1 cellular context compared by ENCODE assay signal in the genomic region with DNA sequence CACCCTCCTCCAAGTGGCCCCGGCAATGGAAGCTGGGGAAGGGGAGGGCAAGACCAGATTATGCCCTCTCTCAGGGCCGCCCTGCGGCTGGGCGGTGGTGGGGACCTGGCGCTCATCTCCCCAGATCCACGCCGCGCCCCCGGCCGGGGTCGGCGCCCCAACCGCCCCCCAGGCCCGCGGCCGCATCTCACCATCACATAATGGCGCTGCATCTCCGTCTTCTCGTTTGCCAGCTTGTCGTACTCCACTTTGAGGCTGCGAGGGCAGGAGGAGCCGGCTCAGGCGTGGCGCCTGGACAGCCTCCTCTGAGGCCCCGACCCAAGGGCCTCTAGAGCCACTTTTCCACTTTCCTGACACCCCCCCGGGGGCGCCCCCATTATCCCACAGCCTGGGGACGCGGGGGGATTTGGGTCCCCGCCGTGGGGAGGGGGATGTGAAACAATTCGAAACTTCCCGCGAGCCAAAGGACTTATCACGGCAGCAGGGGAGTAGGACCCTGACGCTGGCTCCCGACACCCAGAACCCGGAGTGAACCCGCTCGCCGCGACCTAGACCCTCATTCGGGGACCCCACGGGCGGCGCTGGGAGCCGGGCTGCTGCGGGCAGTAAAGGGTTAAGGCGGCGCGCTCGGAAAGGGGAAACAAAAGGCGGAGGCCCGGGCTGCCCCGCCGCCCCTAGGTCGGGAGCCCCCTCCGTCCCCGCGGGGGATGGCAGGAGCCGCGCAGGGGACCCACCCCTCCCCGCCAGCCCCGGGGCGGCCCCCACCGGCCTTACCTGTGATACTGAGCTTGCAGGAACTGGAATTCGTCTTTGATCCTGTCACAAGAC.
TF ChIP-seq lines count a peak whose summit lies in the region.

No MANE protein-coding gene starts in this region.

TF ChIP-seq in HepG2, 621 proteins besides CTCF, POLR2A, EP300 and RAD21 (continued from another document):
- TF ChIP-seq, protein P1, sequence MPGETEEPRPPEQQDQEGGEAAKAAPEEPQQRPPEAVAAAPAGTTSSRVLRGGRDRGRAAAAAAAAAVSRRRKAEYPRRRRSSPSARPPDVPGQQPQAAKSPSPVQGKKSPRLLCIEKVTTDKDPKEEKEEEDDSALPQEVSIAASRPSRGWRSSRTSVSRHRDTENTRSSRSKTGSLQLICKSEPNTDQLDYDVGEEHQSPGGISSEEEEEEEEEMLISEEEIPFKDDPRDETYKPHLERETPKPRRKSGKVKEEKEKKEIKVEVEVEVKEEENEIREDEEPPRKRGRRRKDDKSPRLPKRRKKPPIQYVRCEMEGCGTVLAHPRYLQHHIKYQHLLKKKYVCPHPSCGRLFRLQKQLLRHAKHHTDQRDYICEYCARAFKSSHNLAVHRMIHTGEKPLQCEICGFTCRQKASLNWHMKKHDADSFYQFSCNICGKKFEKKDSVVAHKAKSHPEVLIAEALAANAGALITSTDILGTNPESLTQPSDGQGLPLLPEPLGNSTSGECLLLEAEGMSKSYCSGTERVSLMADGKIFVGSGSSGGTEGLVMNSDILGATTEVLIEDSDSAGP (CRISPR knock-in tag; IDR thresholded peaks at IDR 0.05; ENCODE audit: borderline replicate concordance), result peak; percentile 16; the same call in 1 of the 2 replicates
- TF ChIP-seq ZNF687 (CRISPR knock-in tag; IDR thresholded peaks at IDR 0.05) (peak; percentile 38), SRSF9 (IDR thresholded peaks at IDR 0.05; ENCODE audit: borderline replicate concordance, insufficient read depth, low read depth, low read length, poor library complexity, severe bottlenecking) (no peak), RBM39 (IDR thresholded peaks at IDR 0.05; ENCODE audit: low read depth, low read length, poor library complexity, severe bottlenecking) (peak; percentile 40), ZSCAN21 (CRISPR knock-in tag; IDR thresholded peaks at IDR 0.05; ENCODE audit: borderline replicate concordance) (no peak), ZC3H13 (CRISPR knock-in tag; IDR thresholded peaks at IDR 0.05) (0 out of 2 replicates have a peak, but pooled peaks have one; percentile 12), AGO2 (optimal IDR thresholded peaks at IDR 0.05; ENCODE audit: low read depth, low read length) (peak; percentile 48), MLXIP (CRISPR knock-in tag; IDR thresholded peaks at IDR 0.05; ENCODE audit: borderline replicate concordance) (no peak), PHF21A (CRISPR knock-in tag; IDR thresholded peaks at IDR 0.05) (no peak), SNRNP70 (IDR thresholded peaks at IDR 0.05; ENCODE audit: low read depth, low read length) (no peak), STAT5B (CRISPR knock-in tag; IDR thresholded peaks at IDR 0.05) (no peak), TCF12 (IDR thresholded peaks at IDR 0.05) (no peak), TCF12 (CRISPR knock-in tag; IDR thresholded peaks at IDR 0.05) (no peak), GABPB1 (CRISPR knock-in tag; IDR thresholded peaks at IDR 0.05) (peak; percentile 9; the same call in 1 of the 2 replicates)
TF ChIP-seq in HepG2: peak in this region for 8.
